In the genomic region with DNA sequence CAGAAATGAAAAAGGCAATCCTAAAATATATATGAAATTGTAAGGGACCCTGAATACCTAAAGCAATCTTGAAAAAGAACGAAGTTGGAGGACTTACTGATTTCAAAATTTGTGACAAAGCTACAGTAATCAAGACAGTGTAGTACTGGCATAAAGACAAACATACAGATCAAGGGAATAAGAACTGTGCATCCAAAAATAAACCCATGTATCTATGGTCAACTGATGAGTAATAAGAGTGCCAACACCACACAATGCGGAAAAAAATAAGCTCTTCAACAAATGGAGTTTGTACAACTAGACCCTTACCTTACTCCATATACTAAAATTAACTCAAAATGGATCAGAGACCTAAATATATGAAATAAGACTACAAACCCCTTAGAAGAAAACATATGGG, we compare ENCODE assay signal across 22 cellular contexts.
"Had no signal": no experiment of that assay in that cellular context is flagged by ENCODE, and none has a peak within 500 bp of the region (broad histone marks: within the 10 kb centered on the region; RNA-seq: fewer than 3 reads in every experiment).

No MANE protein-coding gene starts in this region.

- H3K4me1 ChIP-seq: colonic mucosa had no signal

- ATAC-seq: activated CD4-positive, alpha-beta T cell treated with anti-CD3 and anti-CD28 coated beads for 36 hours; activated CD8-positive, alpha-beta T cell treated with anti-CD3 and anti-CD28 coated beads, Interleukin-2, amount 10 ng/mL, durations not matched to agents 7 days and 5 days; activated T-cell treated with anti-CD3 and anti-CD28 coated beads, Interleukin-2, amount 50 U/mL, for 72 hours; left lung; pancreas had no signal

- H3K4me3 Mint-ChIP-seq: activated CD4-positive, alpha-beta T cell treated with anti-CD3 and anti-CD28 coated beads for 36 hours; activated CD8-positive, alpha-beta T cell treated with anti-CD3 and anti-CD28 coated beads, Interleukin-2, amount 10 ng/mL, durations not matched to agents 7 days and 5 days; activated naive CD8-positive, alpha-beta T cell; activated T-cell treated with anti-CD3 and anti-CD28 coated beads, Interleukin-2, amount 50 U/mL, for 72 hours; brain had no signal

- H3K27ac Mint-ChIP-seq: activated CD4-positive, alpha-beta T cell treated with anti-CD3 and anti-CD28 coated beads for 36 hours; activated CD8-positive, alpha-beta T cell treated with anti-CD3 and anti-CD28 coated beads, Interleukin-2, amount 10 ng/mL, durations not matched to agents 7 days and 5 days; activated naive CD8-positive, alpha-beta T cell; activated T-cell treated with anti-CD3 and anti-CD28 coated beads, Interleukin-2, amount 50 U/mL, for 72 hours; brain had no signal

- H3K4me3 ChIP-seq: cardiac muscle cell, colonic mucosa, esophagus squamous epithelium, left lung, pancreas, right atrium auricular region, spleen, testis had no signal

- H3K27me3 Mint-ChIP-seq: activated CD4-positive, alpha-beta T cell treated with anti-CD3 and anti-CD28 coated beads for 36 hours; activated naive CD8-positive, alpha-beta T cell; brain had no signal

- H3K27me3 ChIP-seq: cardiac muscle cell, colonic mucosa, esophagus squamous epithelium, left lung, pancreas, right atrium auricular region, spleen, testis had no signal

- DNase-seq: activated CD4-positive, alpha-beta T cell treated with anti-CD3 and anti-CD28 coated beads for 36 hours; activated CD4-positive, CD25-positive, alpha-beta regulatory T cell; activated CD8-positive, alpha-beta T cell treated with anti-CD3 and anti-CD28 coated beads, Interleukin-2, amount 10 ng/mL, durations not matched to agents 7 days and 5 days; activated naive CD4-positive, alpha-beta T cell treated with Interleukin-2 at 50 U/mL for 16 hours; activated T-cell treated with anti-CD3 and anti-CD28 coated beads for 4 hours; activated T-cell treated with anti-CD3 and anti-CD28 coated beads, Interleukin-2, amount 50 U/mL, for 72 hours; aorta; cerebellar nuclear complex; colonic mucosa; effector CD8-positive, alpha-beta T cell; esophagus squamous epithelium; left lung; pancreas; spleen; stimulated activated naive CD4-positive, alpha-beta T cell treated with Interleukin-2 at 50 U/mL for 16 hours; testis; trophoblast cell had no signal

- H3K9me3 ChIP-seq: colonic mucosa, esophagus squamous epithelium, left lung, pancreas, right atrium auricular region, testis had no signal

- H3K36me3 ChIP-seq: cardiac muscle cell, colonic mucosa, esophagus squamous epithelium, left lung, pancreas, right atrium auricular region had no signal

- H3K27ac ChIP-seq: cardiac muscle cell, colonic mucosa, epithelial cell of prostate, esophagus squamous epithelium, left lung, pancreas, right atrium auricular region, spleen, testis had no signal
